Comparison of ENCODE assay signal across 28 cellular contexts in the genomic region with DNA sequence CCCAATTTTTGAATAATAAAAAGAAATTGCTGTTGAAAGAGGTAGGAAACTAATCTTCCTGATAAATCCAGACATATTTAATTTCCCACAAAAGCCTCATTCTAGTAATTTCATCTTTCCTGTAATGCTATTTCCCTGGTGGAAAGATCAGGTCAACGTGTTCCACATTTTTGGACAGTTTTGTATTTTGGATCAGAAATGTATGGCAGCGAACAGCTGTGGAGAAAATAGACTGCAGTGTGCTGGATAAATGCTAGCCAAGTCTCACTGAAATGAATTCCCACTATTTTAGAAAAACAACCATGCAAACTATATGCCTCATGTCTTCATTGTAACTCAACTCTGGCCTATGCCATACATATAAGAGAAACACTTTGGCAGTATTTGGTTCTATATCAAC.
A peak's percentile ranks its signal among the peaks of the same experiment; 100 is the strongest.
DNase-seq lines count a peak whose midpoint lies in the region; ATAC-seq, FAIRE-seq and TF ChIP-seq lines count a peak whose summit lies in the region.
"Had no signal": no experiment of that assay in that cellular context is flagged by ENCODE, and none has a peak within 500 bp of the region (broad histone marks: within the 10 kb centered on the region; RNA-seq: fewer than 3 reads in every experiment).

No MANE protein-coding gene starts in this region.

- H3K36me3 ChIP-seq in brain microvascular endothelial cell (replicated peaks), result no peaks in the 10 kb centered on the region
- no peaks in the 10 kb centered on the region for H3K36me3 ChIP-seq in left ventricle myocardium inferior
- H3K36me3 ChIP-seq in skeletal muscle satellite cell (ENCODE audit: insufficient read depth, low read length), result no peaks in the 10 kb centered on the region
- H3K36me3 ChIP-seq: BLaER1, HAP-1, upper lobe of right lung had no signal

- 55 to 62% methylated on average over 2 of the region's 2 CpGs for WGBS in lower leg skin, 2 donors

- no peak overlapping the region for H3K27ac Mint-ChIP-seq in activated CD8-positive, alpha-beta T cell treated with anti-CD3 and anti-CD28 coated beads, Interleukin-2, amount 10 ng/mL, durations not matched to agents 7 days and 5 days
- H3K27ac Mint-ChIP-seq: activated CD4-positive, alpha-beta T cell treated with anti-CD3 and anti-CD28 coated beads for 36 hours; activated naive CD8-positive, alpha-beta T cell treated with anti-CD3 and anti-CD28 coated beads, Interleukin-2, amount 10 ng/mL, durations not matched to agents 7 days and 5 days; naive thymus-derived CD4-positive, alpha-beta T cell had no signal

- H3K9me3 ChIP-seq in left ventricle myocardium inferior (replicated peaks), result no peaks in the 10 kb centered on the region
- H3K9me3 ChIP-seq in skeletal muscle satellite cell (replicated peaks; ENCODE audit: low read length), result no peaks in the 10 kb centered on the region
- H3K9me3 ChIP-seq: BLaER1, HAP-1, upper lobe of right lung had no signal

- no peaks in the 10 kb centered on the region for H3K27me3 ChIP-seq in brain microvascular endothelial cell (replicated peaks)
- H3K27me3 ChIP-seq in left ventricle myocardium inferior (ENCODE audit: low read depth), result no peaks in the 10 kb centered on the region
- no peaks in the 10 kb centered on the region for H3K27me3 ChIP-seq in skeletal muscle satellite cell (ENCODE audit: control insufficient read depth, insufficient read depth, low read length)
- H3K27me3 ChIP-seq: BLaER1, upper lobe of right lung had no signal

- H3K9me3 Mint-ChIP-seq in activated CD8-positive, alpha-beta T cell treated with anti-CD3 and anti-CD28 coated beads, Interleukin-2, amount 10 ng/mL, durations not matched to agents 7 days and 5 days (ENCODE audit: insufficient read depth), result no peaks in the 10 kb centered on the region
- H3K9me3 Mint-ChIP-seq: activated naive CD8-positive, alpha-beta T cell treated with anti-CD3 and anti-CD28 coated beads, Interleukin-2, amount 10 ng/mL, durations not matched to agents 7 days and 5 days had no signal

- H3K27me3 Mint-ChIP-seq in activated CD8-positive, alpha-beta T cell treated with anti-CD3 and anti-CD28 coated beads, Interleukin-2, amount 10 ng/mL, durations not matched to agents 7 days and 5 days (ENCODE audit: low read depth), result peaks cover 4% of the 10 kb centered on the region

- H3K4me1 Mint-ChIP-seq in activated CD8-positive, alpha-beta T cell treated with anti-CD3 and anti-CD28 coated beads, Interleukin-2, amount 10 ng/mL, durations not matched to agents 7 days and 5 days (ENCODE audit: low read depth), result no peaks in the 10 kb centered on the region
- H3K4me1 Mint-ChIP-seq: activated CD4-positive, alpha-beta T cell treated with anti-CD3 and anti-CD28 coated beads for 36 hours; activated naive CD8-positive, alpha-beta T cell treated with anti-CD3 and anti-CD28 coated beads, Interleukin-2, amount 10 ng/mL, durations not matched to agents 7 days and 5 days; naive thymus-derived CD4-positive, alpha-beta T cell had no signal

- POLR2A ChIA-PET in activated CD8-positive, alpha-beta T cell treated with anti-CD3 and anti-CD28 coated beads, Interleukin-2, amount 10 ng/mL, durations not matched to agents 7 days and 5 days (lab: Charles Lee), result no interaction called here

- in situ Hi-C loops in brain microvascular endothelial cell (cut with HindIII; ENCODE audit: low pct_ligation_motif_present, low sequenced_read_pairs), result no loop called here

- no peak for ATAC-seq in activated CD8-positive, alpha-beta T cell treated with anti-CD3 and anti-CD28 coated beads, Interleukin-2, amount 10 ng/mL, durations not matched to agents 7 days and 5 days
- ATAC-seq: activated CD4-positive, alpha-beta T cell treated with anti-CD3 and anti-CD28 coated beads for 36 hours; naive thymus-derived CD4-positive, alpha-beta T cell; upper lobe of right lung had no signal

- intact Hi-C loops in left ventricle myocardium inferior (cut with micrococcal nuclease), result no loop called here
- intact Hi-C loops in lower leg skin (cut with DNase I; ENCODE audit: low total_unique reads), result no loop called here

- H3K4me3 ChIP-seq in brain microvascular endothelial cell (ENCODE audit: low read depth, low read length) (no peak overlapping the region), left ventricle myocardium inferior (no peak overlapping the region), skeletal muscle satellite cell (ENCODE audit: low read length) (no peak overlapping the region), lower leg skin (ENCODE audit: low read depth, poor library complexity, severe bottlenecking) (no peak overlapping the region)
- H3K4me3 ChIP-seq: BLaER1, HAP-1, SK-N-MC, upper lobe of right lung had no signal

- H3K4me3 Mint-ChIP-seq in activated CD8-positive, alpha-beta T cell treated with anti-CD3 and anti-CD28 coated beads, Interleukin-2, amount 10 ng/mL, durations not matched to agents 7 days and 5 days, result no peak overlapping the region
- H3K4me3 Mint-ChIP-seq: activated CD4-positive, alpha-beta T cell treated with anti-CD3 and anti-CD28 coated beads for 36 hours; activated naive CD8-positive, alpha-beta T cell treated with anti-CD3 and anti-CD28 coated beads, Interleukin-2, amount 10 ng/mL, durations not matched to agents 7 days and 5 days; naive thymus-derived CD4-positive, alpha-beta T cell had no signal

- H3K4me2 ChIP-seq in skeletal muscle satellite cell (ENCODE audit: low read length), result peak overlapping the region; percentile 13
- H3K4me2 ChIP-seq: BLaER1 had no signal

- FAIRE-seq in H54 (lab: Jason Lieb, UNC), result peak; percentile 20
- FAIRE-seq: colon, G401.6 had no signal

- H3K27ac ChIP-seq in brain microvascular endothelial cell, result peak overlapping the region; percentile 100
- peak overlapping the region; percentile 20 for H3K27ac ChIP-seq in left ventricle myocardium inferior (replicated peaks)
- H3K27ac ChIP-seq: BLaER1, SK-N-MC, upper lobe of right lung had no signal

- H3K4me1 ChIP-seq in left ventricle myocardium inferior, result no peaks in the 10 kb centered on the region
- peaks cover 51% of the 10 kb centered on the region for H3K4me1 ChIP-seq in skeletal muscle satellite cell (ENCODE audit: control insufficient read depth, insufficient read depth, low read length)
- H3K4me1 ChIP-seq: BLaER1, HAP-1, upper lobe of right lung had no signal

- TF ChIP-seq CTCF in brain microvascular endothelial cell (IDR thresholded peaks at IDR 0.05; ENCODE audit: low read depth, low read length, missing control alignments) (no peak), left ventricle myocardium inferior (IDR thresholded peaks at IDR 0.05; ENCODE audit: borderline replicate concordance) (no peak), lower leg skin (IDR thresholded peaks at IDR 0.05) (no peak)

- CTCF ChIA-PET in activated CD8-positive, alpha-beta T cell treated with anti-CD3 and anti-CD28 coated beads, Interleukin-2, amount 10 ng/mL, durations not matched to agents 7 days and 5 days (lab: Charles Lee), result no interaction called here

- H3K9ac ChIP-seq in skeletal muscle satellite cell (ENCODE audit: low read depth, low read length), result peak overlapping the region; percentile 76
- H3K9ac ChIP-seq: BLaER1 had no signal

- DNase-seq in H54 (ENCODE audit: insufficient read length, low spot score), result no peak
- DNase-seq in brain microvascular endothelial cell, result no peak
- no peak for DNase-seq in left ventricle myocardium inferior
- no peak for DNase-seq in lower leg skin (ENCODE audit: low spot score in 2 of 2)
- DNase-seq in HT-29 (ENCODE audit: low spot score), result no peak
- DNase-seq in DMS153 (lab: John Stamatoyannopoulos, UW), result no peak
- no peak for DNase-seq in activated CD8-positive, alpha-beta T cell treated with anti-CD3 and anti-CD28 coated beads, Interleukin-2, amount 10 ng/mL, durations not matched to agents 7 days and 5 days
- DNase-seq: activated CD4-positive, alpha-beta T cell treated with anti-CD3 and anti-CD28 coated beads for 36 hours; activated CD8-positive, alpha-beta memory T cell treated with anti-CD3 and anti-CD28 coated beads for 24 hours; activated effector memory CD4-positive, alpha-beta T cell treated with Interleukin-2 at 50 U/mL for 16 hours; activated naive CD8-positive, alpha-beta T cell treated with anti-CD3 and anti-CD28 coated beads, Interleukin-2, amount 10 ng/mL, durations not matched to agents 7 days and 5 days; effector CD8-positive, alpha-beta T cell; Karpas-422; left cardiac atrium; MV-4-11; naive thymus-derived CD4-positive, alpha-beta T cell; NCI-H1436 treated with DMSO at 0.1 percent for 48 hours; NCI-H82; occipital lobe; stimulated activated CD4-positive, alpha-beta T cell treated with anti-CD3 and anti-CD28 coated beads, Interleukin-4, amount 100 ng/mL, for 1 hour; substantia nigra; upper lobe of right lung had no signal

- no peaks in the 10 kb centered on the region for H3K36me3 Mint-ChIP-seq in activated CD8-positive, alpha-beta T cell treated with anti-CD3 and anti-CD28 coated beads, Interleukin-2, amount 10 ng/mL, durations not matched to agents 7 days and 5 days (ENCODE audit: low read depth)
- H3K36me3 Mint-ChIP-seq: activated naive CD8-positive, alpha-beta T cell treated with anti-CD3 and anti-CD28 coated beads, Interleukin-2, amount 10 ng/mL, durations not matched to agents 7 days and 5 days; naive thymus-derived CD4-positive, alpha-beta T cell had no signal

- TF ChIP-seq POLR2A in H54 (IDR thresholded peaks at IDR 0.05; ENCODE audit: low read depth, low read length) (no peak), lower leg skin (IDR thresholded peaks at IDR 0.05) (no peak)
